ENCODE assay signal across 11 cellular contexts in the genomic region with DNA sequence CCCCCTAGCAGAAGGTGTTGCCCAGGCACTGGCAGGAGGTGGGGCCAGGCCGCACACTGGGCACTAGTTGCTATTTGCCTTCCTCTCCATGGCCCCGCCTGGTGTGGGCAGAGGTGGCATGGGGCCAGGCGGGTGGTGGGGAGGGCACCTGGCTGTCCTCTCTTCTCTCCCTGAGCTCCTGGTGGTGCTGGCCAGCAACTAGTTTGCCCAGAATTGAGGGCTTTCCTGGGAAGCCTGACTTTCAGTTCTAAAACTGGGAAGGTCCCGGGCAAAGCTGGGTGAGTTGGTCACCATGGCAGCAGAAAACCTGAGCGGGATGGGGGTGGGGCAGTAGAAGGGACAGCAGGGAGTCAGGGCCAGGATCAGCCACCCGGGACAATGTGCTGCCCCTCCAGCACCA. TPM values are rescaled to one million over a fixed set of nuclear protein-coding genes. Genes with fewer than 3 reads are reported as not detected.
DNase-seq lines count a peak whose midpoint lies in the region; FAIRE-seq and TF ChIP-seq lines count a peak whose summit lies in the region.
"Had no signal": no experiment of that assay in that cellular context is flagged by ENCODE, and none has a peak within 500 bp of the region (broad histone marks: within the 10 kb centered on the region; RNA-seq: fewer than 3 reads in every experiment).

No MANE protein-coding gene starts in this region.

- H3K18ac ChIP-seq in mesendoderm (ENCODE audit: low read length), result no peak overlapping the region

- no peaks in the 10 kb centered on the region for H3K79me2 ChIP-seq in mesendoderm (ENCODE audit: control insufficient read depth, insufficient read depth, low read length)

- no peak overlapping the region for H3K4me2 ChIP-seq in mesendoderm (ENCODE audit: low read length)

- TF ChIP-seq CTCF in RWPE1 (conservative IDR thresholded peaks at IDR 0.05; ENCODE audit: low read depth) (no peak), tibial nerve (IDR thresholded peaks at IDR 0.05) (no peak), GM10266 (IDR thresholded peaks at IDR 0.05; ENCODE audit: control insufficient read depth, insufficient read depth, low read depth, missing control alignments) (no peak), D721Med (IDR thresholded peaks at IDR 0.05; ENCODE audit: insufficient read depth, missing control alignments) (no peak)

- no peak overlapping the region for H2BK5ac ChIP-seq in mesendoderm (ENCODE audit: low read length)

- no peak overlapping the region for H2BK120ac ChIP-seq in mesendoderm (ENCODE audit: low read depth, low read length)

- peak overlapping the region in 1 of 2 donors; percentile 76 for H3K9ac ChIP-seq in stomach smooth muscle (ENCODE audit: low read length in 2 of 2)
- H3K9ac ChIP-seq in mesendoderm (ENCODE audit: low read length), result no peak overlapping the region

- no peak overlapping the region for H4K8ac ChIP-seq in mesendoderm (ENCODE audit: low read depth, low read length)

- H3K23ac ChIP-seq in mesendoderm (ENCODE audit: low read length), result no peak overlapping the region

- no peak for TF ChIP-seq EP300 in tibial nerve (IDR thresholded peaks at IDR 0.05)

- peaks cover 0 to 7% of the 10 kb centered on the region in 2 donors for H3K9me3 ChIP-seq in stomach smooth muscle (ENCODE audit: control insufficient read depth in 2 of 2, low read length in 2 of 2)
- peaks cover 0 to 10% (median 0%) of the 10 kb centered on the region in 4 donors for H3K9me3 ChIP-seq in tibial nerve

- H3K4ac ChIP-seq in mesendoderm (ENCODE audit: low read depth, low read length), result no peak overlapping the region

- H3K79me1 ChIP-seq in mesendoderm (ENCODE audit: low read length), result no peaks in the 10 kb centered on the region

- H3K36me3 ChIP-seq in stomach smooth muscle (ENCODE audit: control insufficient read depth in 2 of 2, insufficient read depth in 2 of 2, low read length in 2 of 2), result no peaks in the 10 kb centered on the region
- H3K36me3 ChIP-seq in mesendoderm (ENCODE audit: control insufficient read depth, insufficient read depth, low read length), result no peaks in the 10 kb centered on the region
- H3K36me3 ChIP-seq in tibial nerve, result no peaks in the 10 kb centered on the region

- peak overlapping the region; percentile 46 for H3K27ac ChIP-seq in RWPE1
- H3K27ac ChIP-seq in stomach smooth muscle (ENCODE audit: low read length), result peak overlapping the region; percentile 99
- H3K27ac ChIP-seq in mesendoderm (ENCODE audit: low read depth, low read length), result no peak overlapping the region
- H3K27ac ChIP-seq in tibial nerve, result peak overlapping the region in 2 of 4 donors; percentile 85 to 90

- no peak for TF ChIP-seq POLR2A in tibial nerve (IDR thresholded peaks at IDR 0.05)

- H3K4me1 ChIP-seq in stomach smooth muscle (ENCODE audit: control insufficient read depth, insufficient read depth, low read length) (peaks cover 90% of the 10 kb centered on the region), mesendoderm (ENCODE audit: control insufficient read depth, low read depth, low read length) (no peaks in the 10 kb centered on the region), tibial nerve (peaks cover 0 to 25% (median 13%) of the 10 kb centered on the region in 4 donors)

- no peak overlapping the region for H2BK15ac ChIP-seq in mesendoderm (replicated peaks; ENCODE audit: low read depth)

- no peak overlapping the region for H2AK5ac ChIP-seq in mesendoderm (ENCODE audit: low read length)

- H4K5ac ChIP-seq in mesendoderm (ENCODE audit: low read length), result no peak overlapping the region

- CTCF ChIA-PET in RWPE1 (lab: Yijun Ruan, JAX), result interaction anchor here (1.1 kb wide), 1 partner anchor 58 kb away, joined by 5 read pairs; no protein-coding TSS in a partner anchor

- DNase-seq in HK-2 (ENCODE audit: unreplicated experiment), result peak; percentile 39
- no peak for DNase-seq in RWPE1 (ENCODE audit: low spot score)
- peak; percentile 48 for DNase-seq in iPS-NIHi11 (ENCODE audit: low spot score)
- no peak for DNase-seq in mesendoderm
- no peak for DNase-seq in tibial nerve (ENCODE audit: low spot score in 2 of 2)
- no peak for DNase-seq in GM10266 (ENCODE audit: extremely low spot score)
- no peak for DNase-seq in D721Med (ENCODE audit: insufficient read length, low spot score)
- DNase-seq: activated naive CD8-positive, alpha-beta T cell treated with anti-CD3 and anti-CD28 coated beads, Interleukin-2, amount 10 ng/mL, durations not matched to agents 7 days and 5 days had no signal

- no CpG with 5 or more reads among the region's 6 CpGs for WGBS in mesendoderm (ENCODE audit: extremely low coverage, insufficient coverage, low lambda C conversion rate)
- 33 to 61% methylated on average over 3 to 6 of the region's 6 CpGs for WGBS in tibial nerve, 2 donors

- H3K56ac ChIP-seq in mesendoderm (ENCODE audit: low read length), result no peak overlapping the region

- H3K27me3 ChIP-seq in stomach smooth muscle (ENCODE audit: control insufficient read depth in 1 of 2, insufficient read depth in 2 of 2, low read length in 2 of 2) (no peaks in the 10 kb centered on the region), mesendoderm (ENCODE audit: insufficient read depth, low read length, poor library complexity) (no peaks in the 10 kb centered on the region), tibial nerve (no peaks in the 10 kb centered on the region)

- no peak overlapping the region for H3K4me3 ChIP-seq in stomach smooth muscle (ENCODE audit: low read length in 2 of 2)
- H3K4me3 ChIP-seq in mesendoderm (ENCODE audit: low read length), result no peak overlapping the region
- no peak overlapping the region for H3K4me3 ChIP-seq in tibial nerve
- H3K4me3 ChIP-seq: skin epidermis had no signal

- POLR2A ChIA-PET in RWPE1 (lab: Yijun Ruan, JAX; ENCODE audit: low non-redundant PET), result no interaction called here

- FAIRE-seq in D721Med (lab: Jason Lieb, UNC), result no peak
- FAIRE-seq: H1 had no signal

RNA-seq across cellular contexts. Expression of a gene that starts 48.2 kb away (rescaled TPM):
- polyA plus RNA-seq in mesendoderm (2013, experiment 1 of 2), result 60.0 TPM
- 60.7 TPM for polyA plus RNA-seq in mesendoderm (2013, experiment 2 of 2)
- 10 to 100 TPM in 1 of 4 donors, 1 to 10 TPM in 3; 4.8 to 14.4 (median 5.8) TPM for total RNA-seq in tibial nerve

Comparison
In these comparisons a context has a peak if more than half of its experiments do, and no peak if none do; other contexts are left out.
1. DNase-seq: peak in HK-2 (single experiment) and iPS-NIHi11 (single experiment); none in RWPE1 (single experiment), mesendoderm (single experiment), tibial nerve (0 of 2), GM10266 (single experiment) and D721Med (single experiment).